1 cellular context compared by ENCODE assay signal in the genomic region with DNA sequence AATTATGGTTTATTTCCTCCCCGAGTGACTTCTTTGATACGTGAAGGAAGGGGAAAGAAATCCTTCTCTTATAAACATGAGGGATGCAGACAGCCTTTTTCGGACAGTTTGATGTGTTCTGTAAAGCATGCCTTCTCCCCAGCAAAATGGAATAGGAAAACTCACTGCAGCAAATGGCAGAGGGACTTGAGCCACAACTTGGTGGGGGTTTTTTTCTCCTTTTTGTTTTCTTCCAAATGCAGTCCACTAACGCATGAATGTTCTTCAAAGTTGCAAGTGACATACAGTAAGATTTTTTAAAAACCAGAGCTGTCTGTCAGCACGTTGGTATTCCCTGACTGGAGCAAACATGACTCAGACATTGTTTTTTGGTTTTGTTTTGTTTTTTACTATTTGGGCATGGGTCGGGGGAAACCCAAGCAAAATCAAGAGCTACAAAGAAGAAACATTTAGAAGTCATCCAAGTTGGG.
TF ChIP-seq lines count a peak whose summit lies in the region.

No MANE protein-coding gene starts in this region.

TF ChIP-seq in H1, 55 proteins besides CTCF, POLR2A, EP300 and RAD21:
- no peak for TF ChIP-seq SIRT6 (IDR thresholded peaks at IDR 0.05; ENCODE audit: low read length)
- TF ChIP-seq, protein P1, sequence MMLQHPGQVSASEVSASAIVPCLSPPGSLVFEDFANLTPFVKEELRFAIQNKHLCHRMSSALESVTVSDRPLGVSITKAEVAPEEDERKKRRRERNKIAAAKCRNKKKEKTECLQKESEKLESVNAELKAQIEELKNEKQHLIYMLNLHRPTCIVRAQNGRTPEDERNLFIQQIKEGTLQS (IDR thresholded peaks at IDR 0.05; ENCODE audit: insufficient read depth, low read depth, low read length), result no peak
- TF ChIP-seq KDM4A (IDR thresholded peaks at IDR 0.05; ENCODE audit: low read depth, low read length, severe bottlenecking), result no peak
- no peak for TF ChIP-seq BCL11A (IDR thresholded peaks at IDR 0.05; ENCODE audit: low read depth in 2 of 2, low read length in 2 of 2)
- TF ChIP-seq GTF2F1 (IDR thresholded peaks at IDR 0.05; ENCODE audit: borderline replicate concordance, low read depth, low read length), result no peak
- TF ChIP-seq FOSL1 (IDR thresholded peaks at IDR 0.05; ENCODE audit: insufficient read depth, low read depth, low read length), result no peak
- TF ChIP-seq JUN (IDR thresholded peaks at IDR 0.05; ENCODE audit: low read depth, low read length), result no peak
- no peak for TF ChIP-seq RFX5 (IDR thresholded peaks at IDR 0.05; ENCODE audit: borderline replicate concordance, low read depth, low read length)
- TF ChIP-seq PHF8 (conservative IDR thresholded peaks at IDR 0.05; ENCODE audit: low read depth, low read length), result no peak; the same call in 1 of the 2 replicates
- no peak for TF ChIP-seq BACH1 (IDR thresholded peaks at IDR 0.05; ENCODE audit: low read length)
- TF ChIP-seq TAF7 (optimal IDR thresholded peaks at IDR 0.05; ENCODE audit: borderline replicate concordance, low read depth, low read length), result no peak
- no peak for TF ChIP-seq CHD2 (IDR thresholded peaks at IDR 0.05; ENCODE audit: low read length)
- no peak for TF ChIP-seq ZNF274 (IDR thresholded peaks at IDR 0.05; ENCODE audit: borderline replicate concordance, extremely low read depth, low read length)
- no peak for TF ChIP-seq KDM5A (IDR thresholded peaks at IDR 0.05; ENCODE audit: low read length)
- TF ChIP-seq, protein P2, sequence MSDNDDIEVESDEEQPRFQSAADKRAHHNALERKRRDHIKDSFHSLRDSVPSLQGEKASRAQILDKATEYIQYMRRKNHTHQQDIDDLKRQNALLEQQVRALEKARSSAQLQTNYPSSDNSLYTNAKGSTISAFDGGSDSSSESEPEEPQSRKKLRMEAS (IDR thresholded peaks at IDR 0.05), result no peak
- TF ChIP-seq, protein P3, sequence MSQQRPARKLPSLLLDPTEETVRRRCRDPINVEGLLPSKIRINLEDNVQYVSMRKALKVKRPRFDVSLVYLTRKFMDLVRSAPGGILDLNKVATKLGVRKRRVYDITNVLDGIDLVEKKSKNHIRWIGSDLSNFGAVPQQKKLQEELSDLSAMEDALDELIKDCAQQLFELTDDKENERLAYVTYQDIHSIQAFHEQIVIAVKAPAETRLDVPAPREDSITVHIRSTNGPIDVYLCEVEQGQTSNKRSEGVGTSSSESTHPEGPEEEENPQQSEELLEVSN (IDR thresholded peaks at IDR 0.05), result no peak
- no peak for TF ChIP-seq SP1 (IDR thresholded peaks at IDR 0.05; ENCODE audit: low read depth, low read length)
- no peak for TF ChIP-seq MAFK (IDR thresholded peaks at IDR 0.05; ENCODE audit: low read depth, low read length)
